19 cellular contexts compared by ENCODE assay signal in genomic region chr6:163331245-163331644, GRCh38.
"Had no signal": no experiment of that assay in that cellular context is flagged by ENCODE, and none has a peak within 500 bp of the region (broad histone marks: within the 10 kb centered on the region; RNA-seq: fewer than 3 reads in every experiment).

No MANE protein-coding gene starts in this region.

- H3K4me3 Mint-ChIP-seq: dendritic cell treated with granulocyte-macrophage colony-stimulating factor and Interleukin-4, amounts not matched to agents 40 ng/mL and 50 ng/mL, for 4 days; mesothelial cell of epicardium; natural killer cell; neural crest cell; stimulated activated effector memory CD8-positive, alpha-beta T cell treated with anti-CD3 and anti-CD28 coated beads, Interleukin-12 subunit alpha, Interleukin-12 subunit beta, amount 100 ng/mL, for 72 hours; stimulated activated naive CD8-positive, alpha-beta T cell treated with anti-CD3 and anti-CD28 coated beads, Interleukin-15, Interleukin-2, amounts not matched to agents 100 ng/mL and 50 ng/mL, for 24 hours had no signal

- H3K4me1 Mint-ChIP-seq: mesothelial cell of epicardium, natural killer cell had no signal

- DNase-seq: erythroblast; foreskin melanocyte; heart right ventricle; kidney glomerular epithelial cell; mammary epithelial cell; natural killer cell; pancreas; stimulated activated CD4-positive, alpha-beta T cell treated with anti-CD3 and anti-CD28 coated beads, Interleukin-2, amount 100 ng/mL, for 48 hours; stimulated activated CD8-positive, alpha-beta memory T cell treated with anti-CD3 and anti-CD28 coated beads, Interleukin-4, amount 100 ng/mL, for 48 hours; transverse colon had no signal

- H3K27ac ChIP-seq: heart right ventricle, pancreas, thoracic aorta, transverse colon had no signal

- ATAC-seq: heart right ventricle; left lobe of liver; natural killer cell; pancreas; right cardiac atrium; stimulated activated effector memory CD8-positive, alpha-beta T cell treated with anti-CD3 and anti-CD28 coated beads, Interleukin-12 subunit alpha, Interleukin-12 subunit beta, amount 100 ng/mL, for 72 hours had no signal

- H3K9me3 Mint-ChIP-seq: natural killer cell; stimulated activated naive CD8-positive, alpha-beta T cell treated with anti-CD3 and anti-CD28 coated beads, Interleukin-15, Interleukin-2, amounts not matched to agents 100 ng/mL and 50 ng/mL, for 24 hours had no signal

- H3K36me3 Mint-ChIP-seq: mesothelial cell of epicardium; natural killer cell; stimulated activated effector memory CD8-positive, alpha-beta T cell treated with anti-CD3 and anti-CD28 coated beads, Interleukin-12 subunit alpha, Interleukin-12 subunit beta, amount 100 ng/mL, for 72 hours had no signal

- H3K27ac Mint-ChIP-seq: dendritic cell treated with granulocyte-macrophage colony-stimulating factor and Interleukin-4, amounts not matched to agents 40 ng/mL and 50 ng/mL, for 4 days; mesothelial cell of epicardium; natural killer cell; progenitor cell of endocrine pancreas; stimulated activated effector memory CD8-positive, alpha-beta T cell treated with anti-CD3 and anti-CD28 coated beads, Interleukin-12 subunit alpha, Interleukin-12 subunit beta, amount 100 ng/mL, for 72 hours; stimulated activated naive CD8-positive, alpha-beta T cell treated with anti-CD3 and anti-CD28 coated beads, Interleukin-15, Interleukin-2, amounts not matched to agents 100 ng/mL and 50 ng/mL, for 24 hours had no signal
